9 cellular contexts compared by ENCODE assay signal in genomic region chr1:63323866-63324778, GRCh38. TPM values are rescaled to one million over a fixed set of nuclear protein-coding genes. Genes with fewer than 3 reads are reported as not detected.
DNase-seq lines count a peak whose midpoint lies in the region; ATAC-seq and TF ChIP-seq lines count a peak whose summit lies in the region.
"Had no signal": no experiment of that assay in that cellular context is flagged by ENCODE, and none has a peak within 500 bp of the region (broad histone marks: within the 10 kb centered on the region; RNA-seq: fewer than 3 reads in every experiment).

No MANE protein-coding gene starts in this region.

- CTCF ChIA-PET in activated CD8-positive, alpha-beta memory T cell treated with anti-CD3 and anti-CD28 coated beads, Interleukin-2, amount 10 ng/mL, durations not matched to agents 7 days and 5 days (lab: Charles Lee): interaction anchor here (1.8 to 2.5 kb wide), 2 partner anchors 10 to 214 kb away, joined by 5 to 8 read pairs; no protein-coding TSS in a partner anchor

- TF ChIP-seq POLR2A in stomach (IDR thresholded peaks at IDR 0.05) (no peak), thyroid gland (IDR thresholded peaks at IDR 0.05) (no peak), prostate gland (IDR thresholded peaks at IDR 0.05) (no peak)

- H3K9me3 Mint-ChIP-seq in activated CD8-positive, alpha-beta memory T cell treated with anti-CD3 and anti-CD28 coated beads, Interleukin-2, amount 10 ng/mL, durations not matched to agents 7 days and 5 days (ENCODE audit: low read depth): peaks cover 3% of the 10 kb centered on the region

- H3K4me3 ChIP-seq in iPS DF 6.9 (ENCODE audit: low read length) (peak overlapping the region; percentile 68), stomach (peak overlapping the region; percentile 44 to 67 (median 52)), thyroid gland (replicated peaks in 1 of 3) (peak overlapping the region in 1 of 3 donors; percentile 38), prostate gland (peak overlapping the region in 1 of 2 donors; percentile 32)

- H3K4me3 Mint-ChIP-seq in activated CD8-positive, alpha-beta memory T cell treated with anti-CD3 and anti-CD28 coated beads, Interleukin-2, amount 10 ng/mL, durations not matched to agents 7 days and 5 days: peak overlapping the region; percentile 13

- TF ChIP-seq CTCF in stomach (IDR thresholded peaks at IDR 0.05) (no peak), thyroid gland (IDR thresholded peaks at IDR 0.05) (no peak), prostate gland (IDR thresholded peaks at IDR 0.05) (no peak)

- DNase-seq in activated CD8-positive, alpha-beta memory T cell treated with anti-CD3 and anti-CD28 coated beads, Interleukin-2, amount 10 ng/mL, durations not matched to agents 7 days and 5 days: no peak
- DNase-seq in activated CD8-positive, alpha-beta memory T cell treated with anti-CD3 and anti-CD28 coated beads, Interleukin-2, amount 50 U/mL, for 4 hours: no peak
- peak; percentile 10 for DNase-seq in SK-MEL-5 (ENCODE audit: low read depth, low spot score)
- DNase-seq in iPS DF 6.9 (ENCODE audit: low read depth, low spot score): no peak
- DNase-seq in stomach: no peak
- DNase-seq in posterior vena cava (ENCODE audit: low spot score): no peak
- DNase-seq in thyroid gland: no peak
- no peak for DNase-seq in prostate gland (ENCODE audit: low spot score)

- H3K27me3 ChIP-seq in iPS DF 6.9 (ENCODE audit: control insufficient read depth, insufficient read depth, low read length) (no peaks in the 10 kb centered on the region; the same call in 1 of the 2 replicates), stomach (peaks cover 61 to 100% (median 100%) of the 10 kb centered on the region in 3 donors), thyroid gland (peaks cover 84% of the 10 kb centered on the region), prostate gland (replicated peaks; ENCODE audit: insufficient read depth) (peaks cover 78% of the 10 kb centered on the region)

- no peaks in the 10 kb centered on the region for H3K36me3 ChIP-seq in iPS DF 6.9 (ENCODE audit: control insufficient read depth, insufficient read depth, low read length)
- H3K36me3 ChIP-seq in stomach: no peaks in the 10 kb centered on the region
- H3K36me3 ChIP-seq in thyroid gland: no peaks in the 10 kb centered on the region
- no peaks in the 10 kb centered on the region for H3K36me3 ChIP-seq in prostate gland

- no peak overlapping the region for H3K27ac ChIP-seq in iPS DF 6.9 (ENCODE audit: low read length)
- no peak overlapping the region for H3K27ac ChIP-seq in stomach
- H3K27ac ChIP-seq in thyroid gland: no peak overlapping the region
- H3K27ac ChIP-seq in prostate gland: no peak overlapping the region

- H3K4me1 Mint-ChIP-seq in activated CD8-positive, alpha-beta memory T cell treated with anti-CD3 and anti-CD28 coated beads, Interleukin-2, amount 10 ng/mL, durations not matched to agents 7 days and 5 days: peaks cover 34% of the 10 kb centered on the region

- ATAC-seq in activated CD8-positive, alpha-beta memory T cell treated with anti-CD3 and anti-CD28 coated beads, Interleukin-2, amount 10 ng/mL, durations not matched to agents 7 days and 5 days: no peak

- H3K27me3 Mint-ChIP-seq in activated CD8-positive, alpha-beta memory T cell treated with anti-CD3 and anti-CD28 coated beads, Interleukin-2, amount 10 ng/mL, durations not matched to agents 7 days and 5 days: peaks cover 82% of the 10 kb centered on the region

- peak overlapping the region; percentile 81 for H3K27ac Mint-ChIP-seq in activated CD8-positive, alpha-beta memory T cell treated with anti-CD3 and anti-CD28 coated beads, Interleukin-2, amount 10 ng/mL, durations not matched to agents 7 days and 5 days
- H3K27ac Mint-ChIP-seq: dendritic cell treated with granulocyte-macrophage colony-stimulating factor and Interleukin-4, amounts not matched to agents 40 ng/mL and 50 ng/mL, for 4 days had no signal

- peaks cover 5% of the 10 kb centered on the region for H3K36me3 Mint-ChIP-seq in activated CD8-positive, alpha-beta memory T cell treated with anti-CD3 and anti-CD28 coated beads, Interleukin-2, amount 10 ng/mL, durations not matched to agents 7 days and 5 days

- no CpG with 5 or more reads among the region's 114 CpGs for WGBS in iPS DF 6.9 (ENCODE audit: insufficient coverage, insufficient read length)
- 5 to 10% (median 8%) methylated on average over 61 to 114 of the region's 114 CpGs for WGBS in stomach, 5 donors
- WGBS in thyroid gland, 2 donors: 9 to 13% methylated on average over 17 to 31 of the region's 114 CpGs
- 7% methylated on average over 94 of the region's 114 CpGs for WGBS in prostate gland

- in situ Hi-C loops in SK-MEL-5 (cut with HindIII; ENCODE audit: low pct_unique_long_range_greater_than_20kb, low sequenced_read_pairs): no loop called here

- intact Hi-C loops in stomach (cut with DNase I; ENCODE audit: low total_unique reads): no loop called here
- intact Hi-C loops in posterior vena cava (cut with DNase I): no loop called here
- intact Hi-C loops in thyroid gland (cut with DNase I): no loop called here
- intact Hi-C loops in prostate gland (cut with DNase I): no loop called here

- no peak for TF ChIP-seq EP300 in stomach (IDR thresholded peaks at IDR 0.05)

- H3K9me3 ChIP-seq in iPS DF 6.9 (ENCODE audit: control insufficient read depth, insufficient read depth, low read length) (no peaks in the 10 kb centered on the region), stomach (peaks cover 0 to 44% (median 12%) of the 10 kb centered on the region in 4 donors), thyroid gland (no peaks in the 10 kb centered on the region), prostate gland (no peaks in the 10 kb centered on the region)

- peaks cover 7% of the 10 kb centered on the region for H3K4me1 ChIP-seq in iPS DF 6.9 (ENCODE audit: control insufficient read depth, insufficient read depth, low read length)
- H3K4me1 ChIP-seq in stomach: peaks cover 29 to 64% (median 44%) of the 10 kb centered on the region in 4 donors
- peaks cover 20 to 29% of the 10 kb centered on the region in 2 donors for H3K4me1 ChIP-seq in thyroid gland
- H3K4me1 ChIP-seq in prostate gland (replicated peaks): peaks cover 4% of the 10 kb centered on the region

RNA-seq across cellular contexts. Expression of gene FOXD3, which starts 1.8 kb away (rescaled TPM):
- not detected for total RNA-seq in activated CD8-positive, alpha-beta memory T cell treated with anti-CD3 and anti-CD28 coated beads, Interleukin-2, amount 10 ng/mL, durations not matched to agents 7 days and 5 days
- 3.2 and 3.7 TPM in 2 replicates for total RNA-seq in SK-MEL-5 (2014; rRNA removed; shearing (Covaris generic))
- polyA plus RNA-seq in SK-MEL-5 (2015; cell fraction: cytosol; rRNA removed): 5.3 and 5.4 TPM in 2 replicates
- 0.78 and 1.9 TPM in 2 replicates for polyA plus RNA-seq in SK-MEL-5 (2015; cell fraction: nucleus; rRNA removed)
- 1 to 10 TPM in 1 of 5 donors, under 1 TPM in 1, not detected in 3; 0.92 to 1.2 TPM for total RNA-seq in stomach
- polyA plus RNA-seq in stomach: under 1 TPM in 1 of 3 donors, not detected in 2; 0.48 TPM
- total RNA-seq in posterior vena cava: under 1 TPM; 0.14 to 0.19 TPM
- under 1 TPM in 1 of 4 donors, not detected in 3; 0.24 TPM for total RNA-seq in thyroid gland
- 1 to 10 TPM in 1 of 2 donors, under 1 TPM in 1; 0.82 to 2.9 TPM for total RNA-seq in prostate gland

RNA-seq across cellular contexts. Expression of gene ALG6, which starts 43.3 kb away (rescaled TPM):
- total RNA-seq in activated CD8-positive, alpha-beta memory T cell treated with anti-CD3 and anti-CD28 coated beads, Interleukin-2, amount 10 ng/mL, durations not matched to agents 7 days and 5 days: 10 to 100 TPM; 23.0 to 24.0 TPM
- total RNA-seq in SK-MEL-5 (2014; rRNA removed; shearing (Covaris generic)): 38.8 and 39.0 TPM in 2 replicates
- 15.6 and 17.5 TPM in 2 replicates for polyA plus RNA-seq in SK-MEL-5 (2015; cell fraction: cytosol; rRNA removed)
- polyA plus RNA-seq in SK-MEL-5 (2015; cell fraction: nucleus; rRNA removed): 118 and 145 TPM in 2 replicates
- total RNA-seq in stomach (10 to 100 TPM in 4 of 5 donors, 1 to 10 TPM in 1; 8.5 to 32.7 (median 10.4) TPM), posterior vena cava (1 to 10 TPM; 7.3 to 8.6 TPM), thyroid gland (10 to 100 TPM in 3 of 4 donors, 1 to 10 TPM in 1; 9.2 to 21.5 (median 19.7) TPM), prostate gland (10 to 100 TPM; 10.2 to 17.6 TPM)
- 10 to 100 TPM in 1 of 3 donors, 1 to 10 TPM in 2; 3.6 to 13.1 (median 4.0) TPM for polyA plus RNA-seq in stomach
